Comparison of ENCODE assay signal across 12 cellular contexts in genomic region chr2:234995332-234996007, GRCh38. TPM values are rescaled to one million over a fixed set of nuclear protein-coding genes. Genes with fewer than 3 reads are reported as not detected.
DNase-seq lines count a peak whose midpoint lies in the region; ATAC-seq and TF ChIP-seq lines count a peak whose summit lies in the region.
"Had no signal": no experiment of that assay in that cellular context is flagged by ENCODE, and none has a peak within 500 bp of the region (broad histone marks: within the 10 kb centered on the region; RNA-seq: fewer than 3 reads in every experiment).

No MANE protein-coding gene starts in this region.

- peak; percentile 62 for DNase-seq in M059J (ENCODE audit: low read depth)
- no peak for DNase-seq in chondrocyte (ENCODE audit: low spot score)
- no peak for DNase-seq in mesothelial cell of epicardium (ENCODE audit: low spot score in 2 of 2, unreplicated experiment in 2 of 2)
- no peak for DNase-seq in heart right ventricle
- DNase-seq in esophagus muscularis mucosa (ENCODE audit: extremely low spot score): no peak
- no peak for DNase-seq in T-helper 2 cell treated with Interferon-gamma antibody and Interleukin-4, amounts not matched to agents 5 μg/mL and 100 μg/mL, for 36 hours (ENCODE audit: low spot score)
- DNase-seq: CD4-positive, alpha-beta T cell; GF-D8; NCI-H226; RPMI8226 had no signal

- H3K27ac ChIP-seq in temporal lobe (ENCODE audit: low read depth, low read length) (peak overlapping the region; percentile 71), heart right ventricle (no peak overlapping the region), esophagus muscularis mucosa (replicated peaks in 1 of 4) (peak overlapping the region in 1 of 4 donors; percentile 18)

- H3K27me3 Mint-ChIP-seq in chondrocyte (ENCODE audit: low read depth): no peaks in the 10 kb centered on the region
- no peaks in the 10 kb centered on the region for H3K27me3 Mint-ChIP-seq in mesothelial cell of epicardium (ENCODE audit: low read depth)
- peaks cover 11% of the 10 kb centered on the region for H3K27me3 Mint-ChIP-seq in T-helper 2 cell treated with Interferon-gamma antibody and Interleukin-4, amounts not matched to agents 5 μg/mL and 100 μg/mL, for 36 hours (ENCODE audit: low read depth)

- H3K4me1 Mint-ChIP-seq in chondrocyte (ENCODE audit: low read depth) (peaks cover 79% of the 10 kb centered on the region), mesothelial cell of epicardium (peaks cover 50% of the 10 kb centered on the region)
- no peaks in the 10 kb centered on the region for H3K4me1 Mint-ChIP-seq in T-helper 2 cell treated with Interferon-gamma antibody and Interleukin-4, amounts not matched to agents 5 μg/mL and 100 μg/mL, for 36 hours (ENCODE audit: low read depth)

- H3K4me3 ChIP-seq in heart right ventricle (no peak overlapping the region), esophagus muscularis mucosa (no peak overlapping the region)

- no peak for TF ChIP-seq POLR2A in esophagus muscularis mucosa (IDR thresholded peaks at IDR 0.05; ENCODE audit: low read depth)

- H3K9me3 ChIP-seq in heart right ventricle (peaks cover 0 to 2% (median 0%) of the 10 kb centered on the region in 11 donors), esophagus muscularis mucosa (no peaks in the 10 kb centered on the region)

- H3K27me3 ChIP-seq in heart right ventricle (no peaks in the 10 kb centered on the region), esophagus muscularis mucosa (no peaks in the 10 kb centered on the region)

- H3K4me1 ChIP-seq in heart right ventricle (peaks cover 0 to 64% (median 29%) of the 10 kb centered on the region in 9 donors), esophagus muscularis mucosa (peaks cover 16 to 55% (median 51%) of the 10 kb centered on the region in 4 donors)

- 77 to 82% methylated on average over 24 of the region's 24 CpGs for WGBS in heart right ventricle, 2 donors
- WGBS in esophagus muscularis mucosa: 88% methylated on average over 24 of the region's 24 CpGs

- peak overlapping the region; percentile 92 for H3K27ac Mint-ChIP-seq in chondrocyte (ENCODE audit: unreplicated experiment)
- H3K27ac Mint-ChIP-seq in mesothelial cell of epicardium: peak overlapping the region; percentile 96
- no peak overlapping the region for H3K27ac Mint-ChIP-seq in T-helper 2 cell treated with Interferon-gamma antibody and Interleukin-4, amounts not matched to agents 5 μg/mL and 100 μg/mL, for 36 hours
- H3K27ac Mint-ChIP-seq: CD4-positive, alpha-beta T cell had no signal

- no peaks in the 10 kb centered on the region for H3K9me3 Mint-ChIP-seq in chondrocyte (ENCODE audit: low read depth)
- H3K9me3 Mint-ChIP-seq in mesothelial cell of epicardium: no peaks in the 10 kb centered on the region
- no peaks in the 10 kb centered on the region for H3K9me3 Mint-ChIP-seq in T-helper 2 cell treated with Interferon-gamma antibody and Interleukin-4, amounts not matched to agents 5 μg/mL and 100 μg/mL, for 36 hours
- H3K9me3 Mint-ChIP-seq: CD4-positive, alpha-beta T cell had no signal

- H3K36me3 Mint-ChIP-seq in chondrocyte (ENCODE audit: low read depth) (peaks cover 8% of the 10 kb centered on the region), mesothelial cell of epicardium (peaks cover 20% of the 10 kb centered on the region)
- no peaks in the 10 kb centered on the region for H3K36me3 Mint-ChIP-seq in T-helper 2 cell treated with Interferon-gamma antibody and Interleukin-4, amounts not matched to agents 5 μg/mL and 100 μg/mL, for 36 hours (ENCODE audit: low read depth)

- TF ChIP-seq EP300 in esophagus muscularis mucosa (IDR thresholded peaks at IDR 0.05): no peak

- no peak for ATAC-seq in heart right ventricle
- ATAC-seq in HG02798 (IDR thresholded peaks at IDR 0.05; ENCODE audit: poor library complexity, unreplicated experiment): no peak

- intact Hi-C loops in heart right ventricle (cut with DNase I): no loop called here
- intact Hi-C loops in esophagus muscularis mucosa (cut with DNase I): no loop called here

- TF ChIP-seq CTCF in chondrocyte (IDR thresholded peaks at IDR 0.05) (no peak), mesothelial cell of epicardium (IDR thresholded peaks at IDR 0.05; ENCODE audit: unreplicated experiment) (no peak), heart right ventricle (IDR thresholded peaks at IDR 0.05) (no peak), esophagus muscularis mucosa (IDR thresholded peaks at IDR 0.05) (no peak)

- H3K36me3 ChIP-seq in heart right ventricle: peaks cover 0 to 40% (median 0%) of the 10 kb centered on the region in 9 donors
- peaks cover 0 to 21% (median 9%) of the 10 kb centered on the region in 4 donors for H3K36me3 ChIP-seq in esophagus muscularis mucosa

- H3K4me3 Mint-ChIP-seq in chondrocyte (ENCODE audit: unreplicated experiment) (peak overlapping the region; percentile 37), mesothelial cell of epicardium (no peak overlapping the region)
- H3K4me3 Mint-ChIP-seq in T-helper 2 cell treated with Interferon-gamma antibody and Interleukin-4, amounts not matched to agents 5 μg/mL and 100 μg/mL, for 36 hours: no peak overlapping the region
- H3K4me3 Mint-ChIP-seq: CD4-positive, alpha-beta T cell had no signal

RNA-seq across cellular contexts. Expression of gene SH3BP4, which starts 43.7 kb away (rescaled TPM):
- 56.4 and 89.1 TPM in 2 replicates for total RNA-seq in M059J (2014; rRNA removed; shearing (Covaris generic))
- total RNA-seq in chondrocyte: 42.4 to 51.9 TPM (median 50.4 TPM) in 3 replicates
- total RNA-seq in mesothelial cell of epicardium: 44.1 to 45.0 TPM (median 44.3 TPM) in 3 replicates
- 8.4 TPM for total RNA-seq in temporal lobe
- total RNA-seq in heart right ventricle: 10 to 100 TPM in 6 of 10 donors, 1 to 10 TPM in 4; 6.3 to 14.2 (median 10.8) TPM
- 10 to 100 TPM in 1 of 2 donors, 1 to 10 TPM in 1; 8.7 to 15.3 TPM for polyA plus RNA-seq in heart right ventricle
- 10 to 100 TPM; 25.3 to 63.1 (median 48.4) TPM for total RNA-seq in esophagus muscularis mucosa
